Comparison of ENCODE assay signal across 1 cellular context in genomic region chr14:102799684-102800562, GRCh38.
TF ChIP-seq lines count a peak whose summit lies in the region.

No MANE protein-coding gene starts in this region.

TF ChIP-seq in GM12878, 131 proteins besides CTCF, POLR2A, EP300 and RAD21 (continued from another document):
- TF ChIP-seq DPF2 (IDR thresholded peaks at IDR 0.05) (peak; percentile 49; the same call in 1 of the 2 replicates), CBX5 (IDR thresholded peaks at IDR 0.05; ENCODE audit: low read depth) (no peak), IRF5 (IDR thresholded peaks at IDR 0.05; ENCODE audit: borderline replicate concordance) (no peak), KLF5 (IDR thresholded peaks at IDR 0.05; ENCODE audit: partially characterized antibody) (no peak), TARDBP (IDR thresholded peaks at IDR 0.05; ENCODE audit: borderline replicate concordance) (no peak), SMC3 (IDR thresholded peaks at IDR 0.05; ENCODE audit: borderline replicate concordance, low read length) (no peak), RELB (IDR thresholded peaks at IDR 0.05; ENCODE audit: low read depth) (peak; percentile 58; the same call in 1 of the 2 replicates), SIX5 (IDR thresholded peaks at IDR 0.05; ENCODE audit: low read depth, low read length, severe bottlenecking) (no peak), STAT1 (conservative IDR thresholded peaks at IDR 0.05) (no peak), SUZ12 (IDR thresholded peaks at IDR 0.05; ENCODE audit: unreplicated experiment) (no peak), ZBTB11 (CRISPR knock-in tag; IDR thresholded peaks at IDR 0.05) (no peak), MXI1 (IDR thresholded peaks at IDR 0.05; ENCODE audit: low read depth, low read length) (no peak), JUND (IDR thresholded peaks at IDR 0.05; ENCODE audit: low read depth, low read length) (no peak), ETV6 (conservative IDR thresholded peaks at IDR 0.05 in 1 of 2, IDR thresholded peaks at IDR 0.05 in 1 of 2; ENCODE audit: borderline replicate concordance in 1 of 2, low read depth in 1 of 2) (no peak), SMAD5 (IDR thresholded peaks at IDR 0.05; ENCODE audit: low read depth) (no peak), NR2F1 (conservative IDR thresholded peaks at IDR 0.05) (no peak)
- TF ChIP-seq, protein P1, sequence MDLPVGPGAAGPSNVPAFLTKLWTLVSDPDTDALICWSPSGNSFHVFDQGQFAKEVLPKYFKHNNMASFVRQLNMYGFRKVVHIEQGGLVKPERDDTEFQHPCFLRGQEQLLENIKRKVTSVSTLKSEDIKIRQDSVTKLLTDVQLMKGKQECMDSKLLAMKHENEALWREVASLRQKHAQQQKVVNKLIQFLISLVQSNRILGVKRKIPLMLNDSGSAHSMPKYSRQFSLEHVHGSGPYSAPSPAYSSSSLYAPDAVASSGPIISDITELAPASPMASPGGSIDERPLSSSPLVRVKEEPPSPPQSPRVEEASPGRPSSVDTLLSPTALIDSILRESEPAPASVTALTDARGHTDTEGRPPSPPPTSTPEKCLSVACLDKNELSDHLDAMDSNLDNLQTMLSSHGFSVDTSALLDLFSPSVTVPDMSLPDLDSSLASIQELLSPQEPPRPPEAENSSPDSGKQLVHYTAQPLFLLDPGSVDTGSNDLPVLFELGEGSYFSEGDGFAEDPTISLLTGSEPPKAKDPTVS (IDR thresholded peaks at IDR 0.05; ENCODE audit: low read depth, low read length) = peak; percentile 65; the same call in 1 of the 2 replicates
- TF ChIP-seq, protein P2, sequence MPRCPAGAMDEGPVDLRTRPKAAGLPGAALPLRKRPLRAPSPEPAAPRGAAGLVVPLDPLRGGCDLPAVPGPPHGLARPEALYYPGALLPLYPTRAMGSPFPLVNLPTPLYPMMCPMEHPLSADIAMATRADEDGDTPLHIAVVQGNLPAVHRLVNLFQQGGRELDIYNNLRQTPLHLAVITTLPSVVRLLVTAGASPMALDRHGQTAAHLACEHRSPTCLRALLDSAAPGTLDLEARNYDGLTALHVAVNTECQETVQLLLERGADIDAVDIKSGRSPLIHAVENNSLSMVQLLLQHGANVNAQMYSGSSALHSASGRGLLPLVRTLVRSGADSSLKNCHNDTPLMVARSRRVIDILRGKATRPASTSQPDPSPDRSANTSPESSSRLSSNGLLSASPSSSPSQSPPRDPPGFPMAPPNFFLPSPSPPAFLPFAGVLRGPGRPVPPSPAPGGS (IDR thresholded peaks at IDR 0.05; ENCODE audit: borderline replicate concordance, insufficient read depth, low read depth, low read length, poor library complexity, severe bottlenecking) = no peak
